ENCODE assay signal across 12 cellular contexts in the genomic region with DNA sequence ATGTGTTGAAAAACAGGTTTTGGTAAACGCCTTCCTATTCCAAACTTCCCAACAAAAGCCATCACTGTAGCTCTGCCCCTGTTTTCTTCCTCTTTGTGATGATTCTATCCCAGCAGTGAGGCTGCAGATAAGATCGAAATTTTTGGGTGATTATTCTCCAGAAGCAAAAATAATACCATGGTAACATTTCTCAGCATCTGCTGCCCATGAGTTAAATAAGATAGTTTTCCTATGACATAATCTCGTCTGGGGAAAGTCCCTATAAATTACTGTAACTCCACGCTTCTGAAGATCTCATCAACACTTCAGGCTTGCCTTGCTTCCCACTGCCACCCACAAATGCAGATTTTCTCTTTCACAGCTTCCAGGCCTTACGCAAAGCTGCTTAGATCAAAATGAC. TPM values are rescaled to one million over a fixed set of nuclear protein-coding genes. Genes with fewer than 3 reads are reported as not detected.
DNase-seq lines count a peak whose midpoint lies in the region; ATAC-seq, FAIRE-seq and TF ChIP-seq lines count a peak whose summit lies in the region.
"Had no signal": no experiment of that assay in that cellular context is flagged by ENCODE, and none has a peak within 500 bp of the region (broad histone marks: within the 10 kb centered on the region; RNA-seq: fewer than 3 reads in every experiment).

No MANE protein-coding gene starts in this region.

- no peaks in the 10 kb centered on the region for H4K20me1 ChIP-seq in GM12878 (ENCODE audit: control insufficient read depth, insufficient read depth)

- TF ChIP-seq RAD21 in GM12878 (IDR thresholded peaks at IDR 0.05; ENCODE audit: insufficient read depth, low read depth, low read length): no peak

- H2AFZ ChIP-seq in GM12878 (ENCODE audit: control insufficient read depth, low read depth, low read length) (no peak overlapping the region), mesenchymal stem cell (ENCODE audit: low read depth, low read length) (no peak overlapping the region)

- H3K9ac ChIP-seq in GM12878 (ENCODE audit: control insufficient read depth, insufficient read depth, low read length) (no peak overlapping the region), mesenchymal stem cell (ENCODE audit: low read length) (peak overlapping the region; percentile 76)

- SMC1A ChIA-PET in GM12878 (lab: Charles Lee; ENCODE audit: uncharacterized antibody, unreplicated experiment): no interaction called here

- H3K4me2 ChIP-seq in GM12878 (ENCODE audit: control insufficient read depth, insufficient read depth): no peak overlapping the region
- H3K4me2 ChIP-seq in mesenchymal stem cell (ENCODE audit: low read length, poor library complexity, severe bottlenecking): no peak overlapping the region

- in situ Hi-C loops in GM12878 (cut with MboI): no loop called here

- TF ChIP-seq CTCF in GM12878 (IDR thresholded peaks at IDR 0.05 in 2 of 3, conservative IDR thresholded peaks at IDR 0.05 in 1 of 3; ENCODE audit: control insufficient read depth in 2 of 3, extremely low read depth in 1 of 3, insufficient read depth in 1 of 3, low read depth in 3 of 3, low read length in 3 of 3): no peak

- no peak overlapping the region for H3K4ac ChIP-seq in mesenchymal stem cell (ENCODE audit: low read depth in 1 of 2, low read length in 2 of 2)

- H3K27ac ChIP-seq in GM12878 (ENCODE audit: control insufficient read depth, insufficient read depth) (no peak overlapping the region), mesenchymal stem cell (ENCODE audit: low read length, poor library complexity, severe bottlenecking) (peak overlapping the region; percentile 54)

- H3K27me3 ChIP-seq in GM12878 (replicated peaks in 1 of 2; ENCODE audit: control insufficient read depth in 2 of 2, insufficient read depth in 2 of 2, low read length in 1 of 2): no peaks in the 10 kb centered on the region
- H3K27me3 ChIP-seq in mesenchymal stem cell (ENCODE audit: control insufficient read depth in 1 of 2, insufficient read depth in 1 of 2, low read length in 2 of 2): no peaks in the 10 kb centered on the region

- CTCF ChIA-PET in GM12878 (lab: Yijun Ruan, JAX): interaction anchor here (0.6 kb wide), 1 partner anchor 371 kb away, joined by 3 read pairs; no protein-coding TSS in a partner anchor

- TF ChIP-seq POLR2A in GM12878 (IDR thresholded peaks at IDR 0.05; ENCODE audit: low read depth, low read length): no peak

- H3K4me3 ChIP-seq in GM12878 (no peak overlapping the region), mesenchymal stem cell (ENCODE audit: insufficient read depth in 1 of 2, low read depth in 1 of 2, low read length in 2 of 2) (peak overlapping the region in 1 of 2 experiments; percentile 25)
- H3K4me3 ChIP-seq: mucosa of descending colon had no signal

- H2BK12ac ChIP-seq in mesenchymal stem cell (ENCODE audit: low read length in 2 of 2): no peak overlapping the region

- no peak overlapping the region for H4K91ac ChIP-seq in mesenchymal stem cell (ENCODE audit: low read length)

- H2AK5ac ChIP-seq in mesenchymal stem cell (ENCODE audit: low read length, severe bottlenecking): peak overlapping the region; percentile 10

- no peak overlapping the region for H3K23ac ChIP-seq in mesenchymal stem cell (ENCODE audit: low read length in 2 of 2)

- no peak overlapping the region for H2BK5ac ChIP-seq in mesenchymal stem cell (ENCODE audit: low read depth, low read length, poor library complexity, severe bottlenecking)

- TF ChIP-seq EP300 in GM12878 (IDR thresholded peaks at IDR 0.05; ENCODE audit: borderline replicate concordance in 1 of 2, control insufficient read depth in 1 of 2, low read depth in 2 of 2, low read length in 2 of 2): no peak

- H3K36me3 ChIP-seq in GM12878 (ENCODE audit: control insufficient read depth in 2 of 2, insufficient read depth in 2 of 2, low read length in 1 of 2): no peaks in the 10 kb centered on the region
- no peaks in the 10 kb centered on the region for H3K36me3 ChIP-seq in mesenchymal stem cell (ENCODE audit: control insufficient read depth in 1 of 2, insufficient read depth in 2 of 2, low read depth in 1 of 2, low read length in 2 of 2)

- no peaks in the 10 kb centered on the region for H3K79me1 ChIP-seq in mesenchymal stem cell (replicated peaks; ENCODE audit: low read length, poor library complexity, severe bottlenecking)

- no peaks in the 10 kb centered on the region for H3K79me2 ChIP-seq in GM12878 (ENCODE audit: control insufficient read depth, insufficient read depth, low read length)

- intact Hi-C loops in GM12878 (cut with micrococcal nuclease; ENCODE audit: unreplicated experiment): no loop called here

- H3K14ac ChIP-seq in mesenchymal stem cell (ENCODE audit: low read length in 2 of 2): no peak overlapping the region

- no peak for FAIRE-seq in GM12878 (lab: Jason Lieb, UNC)

- H3K4me1 ChIP-seq in GM12878 (ENCODE audit: control insufficient read depth, insufficient read depth, low read length): no peaks in the 10 kb centered on the region
- H3K4me1 ChIP-seq in mesenchymal stem cell (ENCODE audit: control insufficient read depth, insufficient read depth, low read depth, low read length): peaks cover 4% of the 10 kb centered on the region

- H3K9me3 ChIP-seq in GM12878 (replicated peaks; ENCODE audit: control insufficient read depth, insufficient read depth, low read length) (no peaks in the 10 kb centered on the region), mesenchymal stem cell (ENCODE audit: control insufficient read depth, low read length) (no peaks in the 10 kb centered on the region)
- H3K9me3 ChIP-seq: mucosa of descending colon had no signal

- WGBS in GM12878 (ENCODE audit: insufficient coverage, insufficient replicate concordance, low lambda C conversion rate, missing lambda C conversion rate): 3% methylated on average over 5 of the region's 5 CpGs
- WGBS in mesenchymal stem cell: 49% methylated on average over 4 of the region's 5 CpGs

- no TSS peak for BruUV-seq in GM12878 (replicated peaks; lab: Mats Ljungman, UMichigan)

- POLR2A ChIA-PET in GM12878 (lab: Charles Lee): no interaction called here

- H2BK120ac ChIP-seq in mesenchymal stem cell (ENCODE audit: low read depth, low read length): no peak overlapping the region

- no peak overlapping the region for H4K8ac ChIP-seq in mesenchymal stem cell (ENCODE audit: low read length)

- RAD21 ChIA-PET in GM12878 (lab: Charles Lee; ENCODE audit: unreplicated experiment): no interaction called here

- DNase-seq in AG08396 (ENCODE audit: low spot score): peak; percentile 39
- DNase-seq in HS-5 (ENCODE audit: low read depth): peak; percentile 84
- no peak for DNase-seq in GM12878 (ENCODE audit: low read depth, low spot score)
- DNase-seq in mesenchymal stem cell: peak; percentile 56
- no peak for DNase-seq in NCI-H69 (lab: John Stamatoyannopoulos, UW)
- no peak for DNase-seq in NOMO-1 treated with DMSO at 0.1 percent for 48 hours (lab: John Stamatoyannopoulos, UW; ENCODE audit: unreplicated experiment)
- DNase-seq in islet precursor cell: no peak
- DNase-seq: activated CD4-positive, alpha-beta T cell treated with anti-CD3 and anti-CD28 coated beads, Interleukin-2, amount 50 U/mL, for 48 hours; mucosa of descending colon; NCI-H2081 treated with DMSO at 0.1 percent for 48 hours; SHP77 treated with DMSO at 0.1 percent for 48 hours had no signal

- no peak overlapping the region for H3K18ac ChIP-seq in mesenchymal stem cell (ENCODE audit: low read depth in 1 of 2, low read length in 2 of 2)

- ATAC-seq in GM12878 (peak; percentile 55), GM21619 (IDR thresholded peaks at IDR 0.05; ENCODE audit: unreplicated experiment) (no peak)
- ATAC-seq: mucosa of descending colon had no signal

- H2BK15ac ChIP-seq in mesenchymal stem cell (ENCODE audit: low read depth, poor library complexity, severe bottlenecking): no peak overlapping the region

TF ChIP-seq in GM12878, 131 proteins besides CTCF, POLR2A, EP300 and RAD21 (continues in another document):
- peak; percentile 59 for TF ChIP-seq ATF7 (IDR thresholded peaks at IDR 0.05; ENCODE audit: low read depth)

RNA-seq across cellular contexts. Expression of a gene that starts 24.5 kb away (rescaled TPM):
- 3.1 and 4.0 TPM in 2 replicates for total RNA-seq in GM12878 (2013; cell fraction: nucleolus; rRNA removed)
- total RNA-seq in GM12878 (2014; rRNA removed) (0.06 and 0.11 TPM in 2 replicates), GM12878 (2014; rRNA removed; fragmentation: Illumina TruSeq; extraction: Trizol) (0.04 and 0.28 TPM in 2 replicates), GM12878 (2021) (0.10 and 0.37 TPM in 2 replicates)
- 0.07 TPM for polyA plus RNA-seq in GM12878 (2011; ENCODE audit: low read depth)
- polyA plus RNA-seq in GM12878 (2011; rRNA removed) (0.33 and 0.35 TPM in 2 replicates), GM12878 (2014; fragmentation: Illumina TruSeq; extraction: Trizol) (0.03 TPM in 1 of 2 replicates, not detected in the other), GM12878 (2014; fragmentation: Nextera tagmentation; extraction: Ambion mirVana) (under 1 TPM; 0.04 to 0.05 TPM), GM12878 (2014; rRNA removed) (0.05 TPM in 1 of 2 replicates, not detected in the other), GM12878 (2016; fragmentation: Nextera tagmentation; extraction: Ambion mirVana) (under 1 TPM; 0.13 to 0.29 TPM)
- polyA plus RNA-seq in GM12878 (2011; cell fraction: cytosol; rRNA removed): 0.13 and 0.18 TPM in 2 replicates
- polyA plus RNA-seq in GM12878 (2011; cell fraction: nucleus; rRNA removed): 0.79 and 0.94 TPM in 2 replicates
- polyA plus RNA-seq in GM12878 (2012): 0.18 and 0.20 TPM in 2 replicates
- 0.88 and 0.98 TPM in 2 replicates for polyA minus RNA-seq in GM12878 (2011; rRNA and poly(A)+ RNA removed)
- polyA minus RNA-seq in GM12878 (2011; cell fraction: cytosol; rRNA and poly(A)+ RNA removed): 0.10 TPM in 1 of 2 replicates, not detected in the other
- 2.4 and 2.8 TPM in 2 replicates for polyA minus RNA-seq in GM12878 (2011; cell fraction: nucleus; rRNA and poly(A)+ RNA removed)
- 0.19 TPM for polyA plus RNA-seq in mesenchymal stem cell (2013, experiment 1 of 2)
- 0.14 TPM for polyA plus RNA-seq in mesenchymal stem cell (2013, experiment 2 of 2)

Comparison
In these comparisons a context has a peak if more than half of its experiments do, and no peak if none do; other contexts are left out.
1. DNase-seq: peak in AG08396 (single experiment), HS-5 (single experiment) and mesenchymal stem cell (single experiment); none in GM12878 (single experiment), NCI-H69 (single experiment), NOMO-1 treated with DMSO at 0.1 percent for 48 hours (single experiment) and islet precursor cell (single experiment).